1 cellular context compared by ENCODE assay signal in genomic region chr3:100891827-100892226, GRCh38.
TF ChIP-seq lines count a peak whose summit lies in the region.

No MANE protein-coding gene starts in this region.

TF ChIP-seq in HepG2, 621 proteins besides CTCF, POLR2A, EP300 and RAD21 (continued from another document):
- TF ChIP-seq BORCS8-MEF2B (CRISPR knock-in tag; IDR thresholded peaks at IDR 0.05) (no peak), WIZ (CRISPR knock-in tag; IDR thresholded peaks at IDR 0.05) (no peak), MIER3 (CRISPR knock-in tag; IDR thresholded peaks at IDR 0.05; ENCODE audit: borderline replicate concordance) (no peak), ZUFSP (CRISPR knock-in tag; IDR thresholded peaks at IDR 0.05; ENCODE audit: borderline replicate concordance) (no peak), ZNF678 (CRISPR knock-in tag; IDR thresholded peaks at IDR 0.05) (no peak), ZNF576 (CRISPR knock-in tag; IDR thresholded peaks at IDR 0.05) (no peak), MYNN (CRISPR knock-in tag; IDR thresholded peaks at IDR 0.05; ENCODE audit: low read depth) (no peak)
